ENCODE assay signal across 8 cellular contexts in genomic region chr4:85474818-85475630, GRCh38. TPM values are rescaled to one million over a fixed set of nuclear protein-coding genes. Genes with fewer than 3 reads are reported as not detected.
DNase-seq lines count a peak whose midpoint lies in the region; ATAC-seq and TF ChIP-seq lines count a peak whose summit lies in the region.

TSS of gene ARHGAP24 (plus strand) at chr4:85475150.

- CTCF ChIA-PET in Panc1 (lab: Charles Lee), result interaction anchor here (0.6 kb wide), 3 partner anchors 118 to 390 kb away, joined by 3 to 4 read pairs (median 4); no protein-coding TSS in a partner anchor

- intact Hi-C loops in Panc1 (cut with micrococcal nuclease; ENCODE audit: unreplicated experiment), result loop anchor here (5.0 kb wide), 1 partner anchor 328 kb away; no protein-coding TSS in a partner anchor

- ATAC-seq in GM21825 (IDR thresholded peaks at IDR 0.05; ENCODE audit: unreplicated experiment), result peak; percentile 87
- ATAC-seq in Panc1, result peak; percentile 94

- TF ChIP-seq CTCF in GM12864 (IDR thresholded peaks at IDR 0.05; ENCODE audit: low read depth, low read length, missing control alignments) (no peak), Panc1 (IDR thresholded peaks at IDR 0.05) (no peak)

- no peaks in the 10 kb centered on the region for H3K36me3 Mint-ChIP-seq in IgD-negative memory B cell

- peak; percentile 62 for DNase-seq in GM12864 (ENCODE audit: low read depth)
- DNase-seq in Panc1 (ENCODE audit: low read depth, low spot score), result no peak
- DNase-seq in cerebellum (ENCODE audit: low spot score), result no peak
- peak; percentile 100 for DNase-seq in iris pigment epithelial cell (ENCODE audit: low read depth)
- no peak for DNase-seq in middle frontal gyrus (ENCODE audit: extremely low spot score, low spot score)

- POLR2A ChIA-PET in Panc1 (lab: Charles Lee), result interaction anchor here (1.0 kb wide), 1 partner anchor 13 kb away, joined by 4 read pairs; no protein-coding TSS in a partner anchor

- H3K36me3 ChIP-seq in Panc1 (ENCODE audit: control insufficient read depth, insufficient read depth, low read length), result no peaks in the 10 kb centered on the region

- in situ Hi-C loops in Panc1 (cut with HindIII; ENCODE audit: low pct_unique_long_range_greater_than_20kb, low sequenced_read_pairs), result no loop called here

- no peaks in the 10 kb centered on the region for H3K27me3 Mint-ChIP-seq in IgD-negative memory B cell

- H3K4me1 ChIP-seq in Panc1 (ENCODE audit: control insufficient read depth, insufficient read depth, low read length), result peaks cover 35% of the 10 kb centered on the region

- no peaks in the 10 kb centered on the region for H3K27me3 ChIP-seq in Panc1 (ENCODE audit: control insufficient read depth, insufficient read depth, low read length)

- TSS peak; percentile 40 for BruUV-seq in Panc1 (replicated peaks; lab: Mats Ljungman, UMichigan)

- no peaks in the 10 kb centered on the region for H3K9me3 ChIP-seq in Panc1 (ENCODE audit: control insufficient read depth, insufficient read depth, low read depth, low read length)

- peak within 1 kb of the TSS; percentile 98 for H3K27ac ChIP-seq in Panc1 (ENCODE audit: low read length)
- peak within 1 kb of the TSS in 20 of 21 experiments; percentile 53 to 92 (median 80) for H3K27ac ChIP-seq in skin epidermis

- peak within 1 kb of the TSS; percentile 87 to 100 (median 99) for H3K4me3 Mint-ChIP-seq in IgD-negative memory B cell

- H3K4me3 ChIP-seq in GM12864 (ENCODE audit: low read depth, low read length), result peak within 1 kb of the TSS; percentile 70
- H3K4me3 ChIP-seq in Panc1 (ENCODE audit: low read depth in 2 of 2, low read length in 2 of 2), result peak within 1 kb of the TSS; percentile 64 to 83
- peak within 1 kb of the TSS; percentile 36 to 64 (median 47) for H3K4me3 ChIP-seq in skin epidermis

- H3K9me3 Mint-ChIP-seq in IgD-negative memory B cell, result no peaks in the 10 kb centered on the region

- peaks cover 42 to 47% (median 44%) of the 10 kb centered on the region in 3 donors for H3K4me1 Mint-ChIP-seq in IgD-negative memory B cell

- peak within 1 kb of the TSS; percentile 98 to 100 (median 98) for H3K27ac Mint-ChIP-seq in IgD-negative memory B cell

RNA-seq across cellular contexts. Expression of gene ARHGAP24, which starts in this region (rescaled TPM):
- polyA plus RNA-seq in IgD-negative memory B cell, result 93.4 TPM
- 17.4 TPM for total RNA-seq in Panc1 (2021; ENCODE audit: unreplicated experiment)
- polyA plus RNA-seq in Panc1 (2012; ENCODE audit: insufficient read length), result 10.7 TPM
- total RNA-seq in cerebellum, result 12.9 TPM

Comparison
In these comparisons a context has a peak if more than half of its experiments do, and no peak if none do; other contexts are left out.
1. DNase-seq: peak in GM12864 (single experiment) and iris pigment epithelial cell (single experiment); none in Panc1 (single experiment), cerebellum (single experiment) and middle frontal gyrus (single experiment).
2. Peak in every context shown above with its lines, with median percentiles within 50 percentile points of each other: H3K4me3 ChIP-seq.